1 cellular context compared by ENCODE assay signal in genomic region chr1:46298387-46298786, GRCh38.
TF ChIP-seq lines count a peak whose summit lies in the region.

No MANE protein-coding gene starts in this region.

TF ChIP-seq in HepG2, 621 proteins besides CTCF, POLR2A, EP300 and RAD21:
- no peak for TF ChIP-seq ZNF790 (CRISPR knock-in tag; IDR thresholded peaks at IDR 0.05; ENCODE audit: borderline replicate concordance)
- no peak for TF ChIP-seq ZNF800 (CRISPR knock-in tag; IDR thresholded peaks at IDR 0.05)
- TF ChIP-seq SMARCE1 (IDR thresholded peaks at IDR 0.05; ENCODE audit: borderline replicate concordance) = no peak
- no peak for TF ChIP-seq ZNF678 (CRISPR knock-in tag; IDR thresholded peaks at IDR 0.05)
- no peak for TF ChIP-seq BCL6 (CRISPR knock-in tag; IDR thresholded peaks at IDR 0.05)
- no peak for TF ChIP-seq RBFOX2 (IDR thresholded peaks at IDR 0.05; ENCODE audit: low read depth, low read length)
- no peak for TF ChIP-seq ZNF549 (CRISPR knock-in tag; IDR thresholded peaks at IDR 0.05)
TF ChIP-seq in HepG2: peak in this region for 0.
